Comparison of ENCODE assay signal across 15 cellular contexts in the genomic region with DNA sequence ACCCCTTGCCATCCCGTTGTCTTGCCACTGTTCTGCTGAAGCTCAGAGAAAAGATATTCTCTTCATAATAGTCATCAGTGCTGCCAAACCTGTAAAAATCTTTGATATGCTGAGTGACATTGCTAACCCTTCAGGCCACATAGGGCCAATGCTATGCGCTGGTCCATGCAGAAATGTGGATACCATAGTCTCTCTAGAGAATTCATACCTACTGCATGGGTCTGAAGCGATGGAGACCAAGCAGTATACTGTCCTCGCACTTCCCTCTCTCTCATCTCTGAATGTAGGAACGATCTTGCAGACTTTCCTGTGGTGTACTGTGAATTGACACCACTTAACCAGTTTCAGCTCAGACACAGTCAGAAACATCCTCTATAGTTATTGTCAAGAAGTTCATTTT. TPM values are rescaled to one million over a fixed set of nuclear protein-coding genes. Genes with fewer than 3 reads are reported as not detected.
DNase-seq lines count a peak whose midpoint lies in the region; ATAC-seq and FAIRE-seq lines count a peak whose summit lies in the region.
"Had no signal": no experiment of that assay in that cellular context is flagged by ENCODE, and none has a peak within 500 bp of the region (broad histone marks: within the 10 kb centered on the region; RNA-seq: fewer than 3 reads in every experiment).

No MANE protein-coding gene starts in this region.

- H3K36me3 ChIP-seq in trophoblast cell (ENCODE audit: control insufficient read depth in 1 of 2, insufficient read depth in 2 of 2, low read length in 2 of 2) = no peaks in the 10 kb centered on the region
- H3K36me3 ChIP-seq: lower lobe of right lung, thoracic aorta had no signal

- no peak overlapping the region for H3K18ac ChIP-seq in trophoblast cell (ENCODE audit: low read length)

- H2BK12ac ChIP-seq in trophoblast cell (ENCODE audit: low read length) = no peak overlapping the region

- no CpG with 5 or more reads among the region's 5 CpGs for WGBS in trophoblast cell (ENCODE audit: extremely low coverage, insufficient coverage, insufficient read length)

- H3K79me2 ChIP-seq in trophoblast cell (ENCODE audit: control insufficient read depth, insufficient read depth, low read length, poor library complexity) = no peaks in the 10 kb centered on the region

- no peak overlapping the region for H3K27ac ChIP-seq in trophoblast cell (ENCODE audit: low read depth, low read length)
- H3K27ac ChIP-seq: 22Rv1, lower lobe of right lung, thoracic aorta had no signal

- no peak overlapping the region for H3K4ac ChIP-seq in trophoblast cell (ENCODE audit: low read depth, low read length)

- peak; percentile 18 for DNase-seq in activated CD4-positive, alpha-beta T cell treated with anti-CD3 and anti-CD28 coated beads for 36 hours
- DNase-seq in activated CD4-positive, alpha-beta T cell treated with anti-CD3 and anti-CD28 coated beads, Interleukin-2, amount 50 U/mL, for 1 hour = no peak
- DNase-seq in GM18507 (ENCODE audit: extremely low spot score, insufficient read length, low read depth) (no peak), trophoblast cell (no peak), NCI-H446 treated with DMSO at 0.1 percent for 48 hours (lab: John Stamatoyannopoulos, UW) (no peak), SHP77 treated with DMSO at 0.1 percent for 48 hours (lab: John Stamatoyannopoulos, UW) (no peak)
- no peak for DNase-seq in activated T-helper 1 cell treated with anti-CD3 and anti-CD28 coated beads, Interleukin-12 subunit alpha, Interleukin-12 subunit beta, Interleukin-2, Interleukin-4 antibody, amounts not matched to agents 30 ng/mL and 10 ng/mL and 1 ng/mL, durations not matched to agents 14 hours and 24 hours and 36 hours (ENCODE audit: low spot score)
- no peak for DNase-seq in stimulated activated CD8-positive, alpha-beta memory T cell treated with anti-CD3 and anti-CD28 coated beads, Interleukin-4, amount 100 ng/mL, for 48 hours
- DNase-seq: kidney, lower lobe of right lung, NCI-H1436 treated with DMSO at 0.1 percent for 48 hours, NCI-H69 had no signal

- no peak overlapping the region for H4K8ac ChIP-seq in trophoblast cell (ENCODE audit: low read depth, low read length)

- H3K9ac ChIP-seq in trophoblast cell (ENCODE audit: low read length) = no peak overlapping the region

- H3K14ac ChIP-seq in trophoblast cell (ENCODE audit: low read length) = no peak overlapping the region

- H3K4me3 Mint-ChIP-seq in activated CD4-positive, alpha-beta T cell treated with anti-CD3 and anti-CD28 coated beads for 36 hours = peak overlapping the region; percentile 34
- peak overlapping the region; percentile 35 for H3K4me3 Mint-ChIP-seq in activated T-helper 1 cell treated with anti-CD3 and anti-CD28 coated beads, Interleukin-12 subunit alpha, Interleukin-12 subunit beta, Interleukin-2, Interleukin-4 antibody, amounts not matched to agents 30 ng/mL and 10 ng/mL and 1 ng/mL, durations not matched to agents 14 hours and 24 hours and 36 hours

- peak overlapping the region; percentile 93 for H3K27ac Mint-ChIP-seq in activated CD4-positive, alpha-beta T cell treated with anti-CD3 and anti-CD28 coated beads for 36 hours
- peak overlapping the region; percentile 98 for H3K27ac Mint-ChIP-seq in activated T-helper 1 cell treated with anti-CD3 and anti-CD28 coated beads, Interleukin-12 subunit alpha, Interleukin-12 subunit beta, Interleukin-2, Interleukin-4 antibody, amounts not matched to agents 30 ng/mL and 10 ng/mL and 1 ng/mL, durations not matched to agents 14 hours and 24 hours and 36 hours

- ATAC-seq in activated CD4-positive, alpha-beta T cell treated with anti-CD3 and anti-CD28 coated beads for 36 hours = peak; percentile 45
- ATAC-seq: lower lobe of right lung had no signal

- peak; percentile 5 for FAIRE-seq in GM18507 (lab: Jason Lieb, UNC)
- FAIRE-seq: endometrium had no signal

- H3K4me2 ChIP-seq in trophoblast cell (ENCODE audit: low read length) = peak overlapping the region; percentile 27

- intact Hi-C loops in activated CD4-positive, alpha-beta T cell treated with anti-CD3 and anti-CD28 coated beads for 36 hours (cut with DNase I, micrococcal nuclease) = loop anchor here in 1 of 2 experiments (2.0 kb wide), 1 partner anchor 30 kb away; no protein-coding TSS in a partner anchor
- intact Hi-C loops in activated T-helper 1 cell treated with anti-CD3 and anti-CD28 coated beads, Interleukin-12 subunit alpha, Interleukin-12 subunit beta, Interleukin-2, Interleukin-4 antibody, amounts not matched to agents 30 ng/mL and 10 ng/mL and 1 ng/mL, durations not matched to agents 14 hours and 24 hours and 36 hours (cut with micrococcal nuclease) = loop anchor here (2.0 to 5.0 kb wide), 4 partner anchors 16 to 379 kb away; a partner anchor contains a TSS

- H3K36me3 Mint-ChIP-seq in activated CD4-positive, alpha-beta T cell treated with anti-CD3 and anti-CD28 coated beads for 36 hours (ENCODE audit: low read depth) = peaks cover 9% of the 10 kb centered on the region
- peaks cover 10% of the 10 kb centered on the region for H3K36me3 Mint-ChIP-seq in activated T-helper 1 cell treated with anti-CD3 and anti-CD28 coated beads, Interleukin-12 subunit alpha, Interleukin-12 subunit beta, Interleukin-2, Interleukin-4 antibody, amounts not matched to agents 30 ng/mL and 10 ng/mL and 1 ng/mL, durations not matched to agents 14 hours and 24 hours and 36 hours (ENCODE audit: low read depth)

- no peak overlapping the region for H4K91ac ChIP-seq in trophoblast cell (ENCODE audit: low read depth, low read length)

- H3K27me3 ChIP-seq in trophoblast cell (ENCODE audit: insufficient read depth, low read length) = no peaks in the 10 kb centered on the region

- no peak overlapping the region for H2BK120ac ChIP-seq in trophoblast cell (ENCODE audit: insufficient read depth, low read length, poor library complexity)

- no peaks in the 10 kb centered on the region for H3K9me3 ChIP-seq in trophoblast cell (ENCODE audit: insufficient read depth, low read depth, low read length)
- H3K9me3 ChIP-seq: lower lobe of right lung, thoracic aorta had no signal

- no peak overlapping the region for H2AFZ ChIP-seq in trophoblast cell (ENCODE audit: insufficient read depth, low read length, poor library complexity)

- H2BK5ac ChIP-seq in trophoblast cell (ENCODE audit: low read depth, low read length, poor library complexity) = no peak overlapping the region

- H3K4me1 ChIP-seq in trophoblast cell (ENCODE audit: control insufficient read depth in 1 of 2, insufficient read depth in 2 of 2, low read length in 2 of 2) = no peaks in the 10 kb centered on the region

- peaks cover 55% of the 10 kb centered on the region for H3K4me1 Mint-ChIP-seq in activated CD4-positive, alpha-beta T cell treated with anti-CD3 and anti-CD28 coated beads for 36 hours
- peaks cover 50% of the 10 kb centered on the region for H3K4me1 Mint-ChIP-seq in activated T-helper 1 cell treated with anti-CD3 and anti-CD28 coated beads, Interleukin-12 subunit alpha, Interleukin-12 subunit beta, Interleukin-2, Interleukin-4 antibody, amounts not matched to agents 30 ng/mL and 10 ng/mL and 1 ng/mL, durations not matched to agents 14 hours and 24 hours and 36 hours (ENCODE audit: low read depth)

- peaks cover 7% of the 10 kb centered on the region for H3K9me3 Mint-ChIP-seq in activated CD4-positive, alpha-beta T cell treated with anti-CD3 and anti-CD28 coated beads for 36 hours (ENCODE audit: low read depth)
- H3K9me3 Mint-ChIP-seq in activated T-helper 1 cell treated with anti-CD3 and anti-CD28 coated beads, Interleukin-12 subunit alpha, Interleukin-12 subunit beta, Interleukin-2, Interleukin-4 antibody, amounts not matched to agents 30 ng/mL and 10 ng/mL and 1 ng/mL, durations not matched to agents 14 hours and 24 hours and 36 hours = peaks cover 11% of the 10 kb centered on the region

- H3K23ac ChIP-seq in trophoblast cell (ENCODE audit: low read length) = no peak overlapping the region

- no peak overlapping the region for H4K12ac ChIP-seq in trophoblast cell (ENCODE audit: low read depth, low read length)

- CTCF ChIA-PET in activated CD4-positive, alpha-beta T cell treated with anti-CD3 and anti-CD28 coated beads for 36 hours (lab: Charles Lee) = interaction anchor here (0.9 to 2.2 kb wide), 10 partner anchors 9 to 217 kb away, joined by 3 to 13 read pairs (median 6); no protein-coding TSS in a partner anchor

- no peaks in the 10 kb centered on the region for H3K79me1 ChIP-seq in trophoblast cell (ENCODE audit: low read length)

- H3K27me3 Mint-ChIP-seq in activated CD4-positive, alpha-beta T cell treated with anti-CD3 and anti-CD28 coated beads for 36 hours = no peaks in the 10 kb centered on the region
- no peaks in the 10 kb centered on the region for H3K27me3 Mint-ChIP-seq in activated T-helper 1 cell treated with anti-CD3 and anti-CD28 coated beads, Interleukin-12 subunit alpha, Interleukin-12 subunit beta, Interleukin-2, Interleukin-4 antibody, amounts not matched to agents 30 ng/mL and 10 ng/mL and 1 ng/mL, durations not matched to agents 14 hours and 24 hours and 36 hours (ENCODE audit: insufficient read depth)

- no peak overlapping the region for H3K4me3 ChIP-seq in trophoblast cell (ENCODE audit: low read depth, low read length)
- H3K4me3 ChIP-seq: lower lobe of right lung, thoracic aorta had no signal

- no peak overlapping the region for H2AK5ac ChIP-seq in trophoblast cell (ENCODE audit: low read length)

- POLR2A ChIA-PET in activated CD4-positive, alpha-beta T cell treated with anti-CD3 and anti-CD28 coated beads for 36 hours (lab: Charles Lee) = interaction anchor here (0.8 to 1.2 kb wide), 2 partner anchors 18 to 25 kb away, joined by 5 read pairs; no protein-coding TSS in a partner anchor

RNA-seq across cellular contexts. Expression of a gene that starts 17.9 kb away (rescaled TPM):
- total RNA-seq in activated CD4-positive, alpha-beta T cell treated with anti-CD3 and anti-CD28 coated beads for 36 hours = 100 to 1,000 TPM; 122 to 181 TPM
- total RNA-seq in activated T-helper 1 cell treated with anti-CD3 and anti-CD28 coated beads, Interleukin-12 subunit alpha, Interleukin-12 subunit beta, Interleukin-2, Interleukin-4 antibody, amounts not matched to agents 30 ng/mL and 10 ng/mL and 1 ng/mL, durations not matched to agents 14 hours and 24 hours and 36 hours = 153 and 159 TPM in 2 replicates
- polyA plus RNA-seq in trophoblast cell (2013) = 2.9 and 4.0 TPM in 2 replicates
